In genomic region chr2:178756843-178757242, GRCh38 we compare ENCODE assay signal across 1 cellular context.
TF ChIP-seq lines count a peak whose summit lies in the region.

No MANE protein-coding gene starts in this region.

TF ChIP-seq in SK-N-SH treated with all-trans-retinoic acid at 6 μM for 48 hours, 23 proteins besides CTCF, POLR2A, EP300 and RAD21 (continued from another document):
- TF ChIP-seq CREB5 (CRISPR knock-in tag; IDR thresholded peaks at IDR 0.05; ENCODE audit: low read depth) (no peak), ZFP30 (CRISPR knock-in tag; IDR thresholded peaks at IDR 0.05) (no peak)
TF ChIP-seq in SK-N-SH treated with all-trans-retinoic acid at 6 μM for 48 hours: peak in this region for 0.
